Comparison of ENCODE assay signal across 22 cellular contexts in the genomic region with DNA sequence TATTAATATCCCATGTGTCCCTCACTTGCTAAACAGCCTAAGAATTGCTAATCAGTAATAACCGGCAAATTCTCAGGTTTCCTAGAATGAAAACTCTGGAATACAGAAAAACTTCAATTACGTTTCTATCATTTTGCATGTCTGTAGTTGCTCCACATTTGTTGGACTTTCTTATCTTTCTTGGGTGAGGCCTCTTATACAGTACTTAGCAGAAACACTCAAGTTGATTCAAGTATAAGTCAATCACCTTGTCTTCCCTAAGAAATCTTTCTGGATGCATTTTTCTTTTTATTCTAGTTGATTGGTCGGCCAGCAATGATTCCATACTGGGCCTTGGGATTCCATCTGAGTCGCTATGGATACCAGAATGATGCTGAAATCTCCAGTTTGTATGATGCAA.
DNase-seq lines count a peak whose midpoint lies in the region; ATAC-seq, FAIRE-seq and TF ChIP-seq lines count a peak whose summit lies in the region.
"Had no signal": no experiment of that assay in that cellular context is flagged by ENCODE, and none has a peak within 500 bp of the region (broad histone marks: within the 10 kb centered on the region; RNA-seq: fewer than 3 reads in every experiment).

No MANE protein-coding gene starts in this region.

- H2BK120ac ChIP-seq in H1 (replicated peaks; ENCODE audit: low read depth, low read length) (no peak overlapping the region), mesendoderm (ENCODE audit: low read depth, low read length) (no peak overlapping the region)

- ATAC-seq in HepG2 (no peak), right lobe of liver (no peak), HG02970 (IDR thresholded peaks at IDR 0.05; ENCODE audit: low FRiP score, unreplicated experiment) (no peak), sciatic nerve (no peak), psoas muscle (no peak)
- ATAC-seq: A549; CD8-positive, alpha-beta T cell had no signal

- POLR2A ChIA-PET in HepG2 (lab: Yijun Ruan, JAX), result no interaction called here
- POLR2A ChIA-PET in H1 (lab: Charles Lee; ENCODE audit: partially characterized antibody), result no interaction called here

- H2BK20ac ChIP-seq in H1 (ENCODE audit: low read length), result no peak overlapping the region

- H3K27me3 ChIP-seq in HepG2 (ENCODE audit: control insufficient read depth in 1 of 2, insufficient read depth in 2 of 2, low read length in 2 of 2), result no peaks in the 10 kb centered on the region
- H3K27me3 ChIP-seq in right lobe of liver, result no peaks in the 10 kb centered on the region
- no peaks in the 10 kb centered on the region for H3K27me3 ChIP-seq in H1 (replicated peaks in 1 of 4; ENCODE audit: control insufficient read depth in 3 of 4, extremely low read depth in 1 of 4, insufficient read depth in 3 of 4, low read length in 3 of 4)
- H3K27me3 ChIP-seq in mesendoderm (ENCODE audit: insufficient read depth, low read length, poor library complexity), result no peaks in the 10 kb centered on the region
- H3K27me3 ChIP-seq in psoas muscle (ENCODE audit: insufficient read depth in 3 of 3, low read length in 2 of 3), result no peaks in the 10 kb centered on the region
- H3K27me3 ChIP-seq: BLaER1 treated with 17β-estradiol and CSF1 and Interleukin-3, amounts not matched to agents 10 nM and 100 nM had no signal

- in situ Hi-C loops in HepG2 (cut with HindIII; ENCODE audit: extremely low pct_ligation_motif_present, low pct_unique_long_range_greater_than_20kb), result no loop called here

- H3K4ac ChIP-seq in H1 (replicated peaks; ENCODE audit: insufficient read length, low read depth, low read length) (no peak overlapping the region), mesendoderm (ENCODE audit: low read depth, low read length) (no peak overlapping the region)

- H3K56ac ChIP-seq in H1 (replicated peaks; ENCODE audit: insufficient read length, low read depth, low read length) (no peak overlapping the region), mesendoderm (ENCODE audit: low read length) (no peak overlapping the region)

- H2AFZ ChIP-seq in HepG2 (ENCODE audit: low read length), result no peak overlapping the region
- H2AFZ ChIP-seq in H1 (ENCODE audit: low read length), result no peak overlapping the region

- H3K4me1 ChIP-seq in HepG2 (ENCODE audit: insufficient read depth, low read length), result no peaks in the 10 kb centered on the region
- H3K4me1 ChIP-seq in right lobe of liver, result no peaks in the 10 kb centered on the region
- H3K4me1 ChIP-seq in H1 (replicated peaks in 1 of 4; ENCODE audit: control insufficient read depth in 3 of 4, insufficient read depth in 4 of 4, low read length in 3 of 4), result no peaks in the 10 kb centered on the region
- no peaks in the 10 kb centered on the region for H3K4me1 ChIP-seq in mesendoderm (ENCODE audit: control insufficient read depth, low read depth, low read length)
- H3K4me1 ChIP-seq in psoas muscle, result no peaks in the 10 kb centered on the region
- H3K4me1 ChIP-seq: A549, Caco-2 had no signal

- no peak for FAIRE-seq in HepG2 (lab: Jason Lieb, UNC)
- FAIRE-seq in H1 (lab: Jason Lieb, UNC), result no peak
- FAIRE-seq: A549, D721Med, G401.6, GM12891, GM18507 had no signal

- TF ChIP-seq RAD21 in HepG2 (CRISPR knock-in tag; IDR thresholded peaks at IDR 0.05) (no peak), H1 (IDR thresholded peaks at IDR 0.05 in 1 of 2, conservative IDR thresholded peaks at IDR 0.05 in 1 of 2; ENCODE audit: low read depth in 2 of 2, low read length in 2 of 2) (no peak)

- no peak for TF ChIP-seq POLR2A in HepG2 (IDR thresholded peaks at IDR 0.05; ENCODE audit: insufficient read depth in 1 of 2, low read depth in 2 of 2, low read length in 2 of 2)
- TF ChIP-seq POLR2A in right lobe of liver (IDR thresholded peaks at IDR 0.05), result no peak
- no peak for TF ChIP-seq POLR2A in H1 (IDR thresholded peaks at IDR 0.05; ENCODE audit: control extremely low read depth in 1 of 2, low read depth in 2 of 2, low read length in 2 of 2)

- H3K79me2 ChIP-seq in HepG2 (ENCODE audit: insufficient read depth, low read length) (no peaks in the 10 kb centered on the region), H1 (ENCODE audit: control insufficient read depth in 1 of 2, insufficient read depth in 2 of 2, low read length in 2 of 2) (no peaks in the 10 kb centered on the region), mesendoderm (ENCODE audit: control insufficient read depth, insufficient read depth, low read length) (no peaks in the 10 kb centered on the region)

- no peak overlapping the region for H3K18ac ChIP-seq in H1 (ENCODE audit: extremely low read depth, low read length)
- H3K18ac ChIP-seq in mesendoderm (ENCODE audit: low read length), result no peak overlapping the region

- H4K20me1 ChIP-seq in HepG2 (ENCODE audit: insufficient read depth, low read length), result no peaks in the 10 kb centered on the region
- no peaks in the 10 kb centered on the region for H4K20me1 ChIP-seq in H1 (replicated peaks in 1 of 2; ENCODE audit: control insufficient read depth in 1 of 2, insufficient read depth in 2 of 2, low read length in 2 of 2)
- H4K20me1 ChIP-seq: BLaER1 treated with 17β-estradiol and CSF1 and Interleukin-3, amounts not matched to agents 10 nM and 100 nM had no signal

- no peak overlapping the region for H3K4me2 ChIP-seq in HepG2 (ENCODE audit: low read depth, low read length)
- H3K4me2 ChIP-seq in H1 (ENCODE audit: insufficient read depth in 1 of 2, low read depth in 2 of 2, low read length in 2 of 2), result no peak overlapping the region
- no peak overlapping the region for H3K4me2 ChIP-seq in mesendoderm (ENCODE audit: low read length)
- H3K4me2 ChIP-seq: A549; BLaER1 treated with 17β-estradiol and CSF1 and Interleukin-3, amounts not matched to agents 10 nM and 100 nM had no signal

- DNase-seq in HepG2 (ENCODE audit: low spot score), result no peak
- no peak for DNase-seq in right lobe of liver
- DNase-seq in H1 (ENCODE audit: low read depth in 1 of 2, low spot score in 2 of 2), result no peak
- peak; percentile 27 for DNase-seq in mesendoderm
- no peak for DNase-seq in sciatic nerve (ENCODE audit: low spot score)
- DNase-seq in psoas muscle, result no peak
- DNase-seq: AML-193; Caco-2; Calu3; CD4-positive, alpha-beta T cell; CD8-positive, alpha-beta T cell; DMS79 treated with DMSO at 0.1 percent for 48 hours; GF-D8 had no signal

- H3K14ac ChIP-seq in H1 (ENCODE audit: insufficient read length), result no peak overlapping the region

- H3K4me3 ChIP-seq in HepG2 (replicated peaks in 1 of 3; ENCODE audit: insufficient read depth in 1 of 3, low read depth in 2 of 3, low read length in 3 of 3), result no peak overlapping the region
- H3K4me3 ChIP-seq in right lobe of liver, result no peak overlapping the region
- H3K4me3 ChIP-seq in H1 (ENCODE audit: extremely low read depth in 1 of 4, insufficient read depth in 2 of 4, low read depth in 3 of 4, low read length in 4 of 4), result no peak overlapping the region
- no peak overlapping the region for H3K4me3 ChIP-seq in mesendoderm (ENCODE audit: low read length)
- H3K4me3 ChIP-seq in psoas muscle, result no peak overlapping the region
- H3K4me3 ChIP-seq: A549; BLaER1 treated with 17β-estradiol and CSF1 and Interleukin-3, amounts not matched to agents 10 nM and 100 nM had no signal

- intact Hi-C loops in HepG2 (cut with micrococcal nuclease; ENCODE audit: unreplicated experiment), result no loop called here
- intact Hi-C loops in right lobe of liver (cut with DNase I), result no loop called here
- intact Hi-C loops in sciatic nerve (cut with DNase I), result no loop called here
- intact Hi-C loops in psoas muscle (cut with DNase I), result no loop called here

- H3K27ac ChIP-seq in HepG2 (ENCODE audit: extremely low read length, insufficient read depth, low read length) (no peak overlapping the region), right lobe of liver (no peak overlapping the region), H1 (ENCODE audit: low read depth, low read length) (no peak overlapping the region), mesendoderm (ENCODE audit: low read depth, low read length) (no peak overlapping the region), psoas muscle (no peak overlapping the region)
- H3K27ac ChIP-seq: 22Rv1; A549; BLaER1 treated with 17β-estradiol and CSF1 and Interleukin-3, amounts not matched to agents 10 nM and 100 nM; C4-2B had no signal

- H3K9me3 ChIP-seq in HepG2 (ENCODE audit: low read length) (no peaks in the 10 kb centered on the region), right lobe of liver (no peaks in the 10 kb centered on the region), H1 (ENCODE audit: insufficient read depth in 2 of 2, low read depth in 1 of 2, low read length in 1 of 2) (no peaks in the 10 kb centered on the region), psoas muscle (no peaks in the 10 kb centered on the region)
- H3K9me3 ChIP-seq: Caco-2 had no signal

- no peak overlapping the region for H2BK12ac ChIP-seq in H1 (ENCODE audit: low read depth, low read length)

- H3K23me2 ChIP-seq in H1 (ENCODE audit: low read depth, low read length), result no peaks in the 10 kb centered on the region

- H3K79me1 ChIP-seq in H1 (ENCODE audit: low read depth, low read length) (no peaks in the 10 kb centered on the region), mesendoderm (ENCODE audit: low read length) (no peaks in the 10 kb centered on the region)

- WGBS in HepG2 (ENCODE audit: low lambda C conversion rate), result 43% methylated on average over 4 of the region's 4 CpGs
- 75% methylated on average over 4 of the region's 4 CpGs for WGBS in right lobe of liver (ENCODE audit: insufficient coverage, low coverage, low lambda C conversion rate, missing lambda C conversion rate)
- WGBS in H1 (ENCODE audit: extremely low coverage in 1 of 2, insufficient coverage in 1 of 2, insufficient read length in 1 of 2, insufficient replicate concordance in 2 of 2, low coverage in 1 of 2, low lambda C conversion rate in 2 of 2, missing lambda C conversion rate in 1 of 2), 2 experiments, result 93% methylated on average over 4 of the region's 4 CpGs; no CpG with 5 or more reads in 1 of the 2 experiments
- WGBS in mesendoderm (ENCODE audit: extremely low coverage, insufficient coverage, low lambda C conversion rate), result no CpG with 5 or more reads among the region's 4 CpGs
- 71 to 74% (median 73%) methylated on average over 4 of the region's 4 CpGs for WGBS in psoas muscle, 3 donors

- no peak overlapping the region for H4K8ac ChIP-seq in H1 (ENCODE audit: extremely low read depth, insufficient read depth, low read length)
- no peak overlapping the region for H4K8ac ChIP-seq in mesendoderm (ENCODE audit: low read depth, low read length)

- no TSS peak for BruUV-seq in HepG2 (replicated peaks; lab: Mats Ljungman, UMichigan)

- H2AK5ac ChIP-seq in H1 (ENCODE audit: low read depth, low read length), result no peak overlapping the region
- H2AK5ac ChIP-seq in mesendoderm (ENCODE audit: low read length), result no peak overlapping the region

- H3K9ac ChIP-seq in HepG2 (ENCODE audit: insufficient read depth, low read depth, low read length) (no peak overlapping the region), H1 (replicated peaks in 1 of 4; ENCODE audit: extremely low read depth in 1 of 4, low read depth in 3 of 4, low read length in 3 of 4) (no peak overlapping the region), mesendoderm (ENCODE audit: low read length) (no peak overlapping the region)
- H3K9ac ChIP-seq: BLaER1 treated with 17β-estradiol and CSF1 and Interleukin-3, amounts not matched to agents 10 nM and 100 nM had no signal

- CTCF ChIA-PET in HepG2 (lab: Yijun Ruan, JAX; ENCODE audit: low intra/inter-chr PET ratio, low total read pairs) (no interaction called here), H1 (lab: Charles Lee; ENCODE audit: partially characterized antibody) (no interaction called here)

- H4K91ac ChIP-seq in H1 (replicated peaks; ENCODE audit: insufficient read length, low read length), result no peak overlapping the region

- TF ChIP-seq EP300 in HepG2 (IDR thresholded peaks at IDR 0.05; ENCODE audit: low read depth in 2 of 2, low read length in 2 of 2) (no peak), HepG2 (CRISPR knock-in tag; IDR thresholded peaks at IDR 0.05; ENCODE audit: borderline replicate concordance) (no peak), H1 (IDR thresholded peaks at IDR 0.05; ENCODE audit: borderline replicate concordance in 1 of 2, low read depth in 2 of 2, low read length in 2 of 2) (no peak)

- TF ChIP-seq CTCF in HepG2 (CRISPR knock-in tag; IDR thresholded peaks at IDR 0.05) (no peak), right lobe of liver (IDR thresholded peaks at IDR 0.05) (no peak), H1 (IDR thresholded peaks at IDR 0.05; ENCODE audit: control extremely low read depth in 1 of 3, insufficient read depth in 1 of 3, low read depth in 1 of 3, low read length in 3 of 3) (no peak), psoas muscle (IDR thresholded peaks at IDR 0.05) (no peak)

- H2BK15ac ChIP-seq in H1 (ENCODE audit: low read length), result no peak overlapping the region
- H2BK15ac ChIP-seq in mesendoderm (replicated peaks; ENCODE audit: low read depth), result no peak overlapping the region

- H3K23ac ChIP-seq in H1 (ENCODE audit: insufficient read length), result no peak overlapping the region
- no peak overlapping the region for H3K23ac ChIP-seq in mesendoderm (ENCODE audit: low read length)

- H3K36me3 ChIP-seq in HepG2 (replicated peaks in 1 of 2; ENCODE audit: control insufficient read depth in 1 of 2, insufficient read depth in 2 of 2, low read length in 2 of 2), result no peaks in the 10 kb centered on the region
- H3K36me3 ChIP-seq in right lobe of liver, result no peaks in the 10 kb centered on the region
- no peaks in the 10 kb centered on the region for H3K36me3 ChIP-seq in H1 (ENCODE audit: control insufficient read depth in 2 of 4, insufficient read depth in 4 of 4, low read length in 3 of 4)
- no peaks in the 10 kb centered on the region for H3K36me3 ChIP-seq in mesendoderm (ENCODE audit: control insufficient read depth, insufficient read depth, low read length)
- H3K36me3 ChIP-seq in psoas muscle (ENCODE audit: insufficient read depth in 1 of 2, low read depth in 1 of 2), result no peaks in the 10 kb centered on the region
- H3K36me3 ChIP-seq: BLaER1 treated with 17β-estradiol and CSF1 and Interleukin-3, amounts not matched to agents 10 nM and 100 nM had no signal

- no peak overlapping the region for H4K5ac ChIP-seq in H1 (ENCODE audit: insufficient read length, low read depth, low read length)
- H4K5ac ChIP-seq in mesendoderm (ENCODE audit: low read length), result no peak overlapping the region

- H2BK5ac ChIP-seq in H1 (ENCODE audit: low read depth, low read length), result no peak overlapping the region
- no peak overlapping the region for H2BK5ac ChIP-seq in mesendoderm (ENCODE audit: low read length)
